Comparison of ENCODE assay signal across 12 cellular contexts in the genomic region with DNA sequence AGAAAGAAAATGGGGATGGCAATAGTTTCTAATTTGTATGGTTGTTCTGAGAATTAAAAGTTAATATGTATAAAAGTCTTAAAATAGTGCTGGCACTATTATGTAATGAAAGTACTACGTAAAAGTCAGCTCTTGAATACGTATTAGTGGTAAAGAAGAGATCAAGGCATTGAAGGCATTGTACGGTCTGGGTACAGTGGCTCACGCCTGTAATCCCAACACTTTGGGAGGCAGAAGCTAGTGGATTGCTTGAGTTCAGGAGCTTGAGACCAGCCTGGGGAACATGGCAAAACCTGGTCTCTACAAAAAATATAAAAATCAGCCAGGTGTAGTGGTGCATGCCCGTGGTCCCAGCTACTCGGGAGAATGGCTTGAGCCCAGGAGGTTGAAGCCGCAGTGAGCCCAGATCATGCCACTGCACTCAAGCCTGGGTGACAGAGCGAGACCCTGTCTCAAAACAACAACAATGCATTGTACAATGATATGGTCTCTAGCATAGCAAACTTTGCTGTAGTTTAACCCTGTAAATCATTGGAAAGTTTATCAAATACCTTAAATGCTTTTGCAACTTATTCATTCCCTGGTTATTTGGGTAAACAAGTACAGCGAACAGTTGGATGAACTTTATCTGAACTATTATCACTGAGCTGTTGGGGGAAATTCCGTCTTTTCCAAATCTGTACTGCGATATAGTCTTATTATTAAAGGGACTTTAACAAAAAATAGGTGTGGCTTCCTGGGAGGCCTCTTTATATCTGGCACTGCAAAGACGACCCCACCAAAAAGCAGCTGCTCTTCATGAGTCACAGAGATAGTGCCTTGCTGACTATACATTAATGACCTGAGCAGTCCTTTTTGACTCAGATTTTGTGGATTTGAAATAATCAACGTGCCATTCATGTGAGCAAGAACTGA.
DNase-seq lines count a peak whose midpoint lies in the region; ATAC-seq and TF ChIP-seq lines count a peak whose summit lies in the region.
"Had no signal": no experiment of that assay in that cellular context is flagged by ENCODE, and none has a peak within 500 bp of the region (broad histone marks: within the 10 kb centered on the region; RNA-seq: fewer than 3 reads in every experiment).

No MANE protein-coding gene starts in this region.

- H3K4me1 Mint-ChIP-seq in endodermal cell: peaks cover 10% of the 10 kb centered on the region

- no peak for TF ChIP-seq RAD21 in SK-N-SH (IDR thresholded peaks at IDR 0.05; ENCODE audit: low read length)

- H3K4me3 Mint-ChIP-seq in endodermal cell: no peak overlapping the region
- H3K4me3 Mint-ChIP-seq: brain had no signal

- no peaks in the 10 kb centered on the region for H3K27me3 Mint-ChIP-seq in endodermal cell (ENCODE audit: insufficient read depth)

- no peaks in the 10 kb centered on the region for H3K36me3 ChIP-seq in SK-N-SH (replicated peaks in 1 of 2; ENCODE audit: control insufficient read depth in 1 of 2, insufficient read depth in 2 of 2, low read length in 1 of 2)
- no peaks in the 10 kb centered on the region for H3K36me3 ChIP-seq in ovary
- H3K36me3 ChIP-seq in endodermal cell (ENCODE audit: control insufficient read depth, insufficient read depth, low read length): no peaks in the 10 kb centered on the region

- H3K9me3 Mint-ChIP-seq in endodermal cell: peaks cover 30% of the 10 kb centered on the region

- H3K27me3 ChIP-seq in SK-N-SH (ENCODE audit: insufficient read depth): no peaks in the 10 kb centered on the region
- no peaks in the 10 kb centered on the region for H3K27me3 ChIP-seq in ovary
- H3K27me3 ChIP-seq in endodermal cell (ENCODE audit: control insufficient read depth, insufficient read depth, low read length, poor library complexity, severe bottlenecking): no peaks in the 10 kb centered on the region

- no peaks in the 10 kb centered on the region for H3K79me2 ChIP-seq in SK-N-SH (ENCODE audit: insufficient read depth)

- 0 out of 2 replicates have a peak overlapping the region, but pooled peaks have one; percentile 24 for H3K4me2 ChIP-seq in SK-N-SH

- POLR2A ChIA-PET in SK-N-SH (lab: Yijun Ruan, JAX): no interaction called here

- TF ChIP-seq CTCF in SK-N-SH (IDR thresholded peaks at IDR 0.05) (no peak), fibroblast of the aortic adventitia (IDR thresholded peaks at IDR 0.05; ENCODE audit: insufficient read depth, low read length) (no peak), ovary (IDR thresholded peaks at IDR 0.05) (no peak), endodermal cell (conservative IDR thresholded peaks at IDR 0.05) (no peak)

- no peaks in the 10 kb centered on the region for H3K9me2 ChIP-seq in SK-N-SH

- no peaks in the 10 kb centered on the region for H3F3A ChIP-seq in SK-N-SH (replicated peaks; ENCODE audit: insufficient read depth)

- peaks cover 17% of the 10 kb centered on the region for H3K36me3 Mint-ChIP-seq in endodermal cell (ENCODE audit: low read depth)

- H3K27ac ChIP-seq in SK-N-SH (ENCODE audit: low read depth in 2 of 2, low read length in 1 of 2): no peak overlapping the region
- peak overlapping the region in 1 of 2 donors; percentile 12 for H3K27ac ChIP-seq in ovary
- no peak overlapping the region for H3K27ac ChIP-seq in endodermal cell (ENCODE audit: low read depth, low read length)

- H3K4me1 ChIP-seq in SK-N-SH (ENCODE audit: control insufficient read depth in 1 of 2, insufficient read depth in 2 of 2, low read depth in 1 of 2, low read length in 1 of 2) (peaks cover 0 to 10% of the 10 kb centered on the region in 2 experiments; a peak in 1 of 4 replicates), ovary (ENCODE audit: insufficient read depth) (peaks cover 10% of the 10 kb centered on the region), endodermal cell (ENCODE audit: control insufficient read depth, insufficient read depth, low read length) (no peaks in the 10 kb centered on the region)

- no peak for ATAC-seq in HG02798 (IDR thresholded peaks at IDR 0.05; ENCODE audit: poor library complexity, unreplicated experiment)

- no peak overlapping the region for H3K4me3 ChIP-seq in SK-N-SH (ENCODE audit: low read depth in 2 of 2, low read length in 1 of 2)
- no peak overlapping the region for H3K4me3 ChIP-seq in fibroblast of the aortic adventitia (ENCODE audit: low read depth, low read length)
- no peak overlapping the region for H3K4me3 ChIP-seq in ovary
- H3K4me3 ChIP-seq in endodermal cell (ENCODE audit: low read length): no peak overlapping the region

- no peaks in the 10 kb centered on the region for H4K20me1 ChIP-seq in SK-N-SH (ENCODE audit: insufficient read depth)

- CTCF ChIA-PET in SK-N-SH (lab: Yijun Ruan, JAX): no interaction called here

- 50% methylated on average over 12 of the region's 13 CpGs for WGBS in SK-N-SH (ENCODE audit: low lambda C conversion rate)
- WGBS in ovary, 3 donors: 34 to 37% (median 37%) methylated on average over 13 of the region's 13 CpGs
- 90 to 93% methylated on average over 13 of the region's 13 CpGs for WGBS in endodermal cell (ENCODE audit: insufficient coverage in 1 of 2, insufficient read length in 1 of 2), 2 experiments

- no peaks in the 10 kb centered on the region for H3K9me3 ChIP-seq in SK-N-SH
- no peaks in the 10 kb centered on the region for H3K9me3 ChIP-seq in ovary
- H3K9me3 ChIP-seq in endodermal cell (ENCODE audit: control insufficient read depth, low read length): peaks cover 18% of the 10 kb centered on the region

- no peak for TF ChIP-seq POLR2A in ovary (IDR thresholded peaks at IDR 0.05)

- intact Hi-C loops in ovary (cut with DNase I): no loop called here

- DNase-seq in ELR (ENCODE audit: low read depth) (peak; percentile 86), SK-N-SH (no peak), fibroblast of the aortic adventitia (ENCODE audit: low read depth) (peak; percentile 98), renal cortical epithelial cell (ENCODE audit: low read depth) (peak; percentile 99), NCI-H2227 treated with DMSO at 0.1 percent for 48 hours (lab: John Stamatoyannopoulos, UW) (no peak), ovary (no peak), endodermal cell (no peak)
- DNase-seq: activated CD8-positive, alpha-beta memory T cell treated with anti-CD3 and anti-CD28 coated beads for 24 hours; DMS79 treated with DMSO at 0.1 percent for 48 hours; SHP77 had no signal

- H3K9ac ChIP-seq in SK-N-SH (no peak overlapping the region), endodermal cell (ENCODE audit: extremely low read depth, low read length, poor library complexity, severe bottlenecking) (no peak overlapping the region)

- no peak overlapping the region for H2AFZ ChIP-seq in SK-N-SH (ENCODE audit: low read depth)

- 0 out of 4 replicates have a peak, but pooled peaks of 1 of the 2 experiments have one; percentile 14 for TF ChIP-seq EP300 in SK-N-SH (IDR thresholded peaks at IDR 0.05; ENCODE audit: borderline replicate concordance in 1 of 2, low read depth in 1 of 2, low read length in 1 of 2)
- no peak for TF ChIP-seq EP300 in ovary (IDR thresholded peaks at IDR 0.05)

- no peak overlapping the region for H3K27ac Mint-ChIP-seq in endodermal cell

TF ChIP-seq in SK-N-SH, 30 proteins besides CTCF, POLR2A, EP300 and RAD21:
- peak; percentile 69 for TF ChIP-seq RXRA (IDR thresholded peaks at IDR 0.05; ENCODE audit: borderline replicate concordance, low read depth)
- peak; percentile 28; the same call in 1 of the 2 replicates for TF ChIP-seq TCF12 (IDR thresholded peaks at IDR 0.05)
- 0 out of 2 replicates have a peak, but pooled peaks have one; percentile 17 for TF ChIP-seq JUND (IDR thresholded peaks at IDR 0.05)
- TF ChIP-seq, protein P1, sequence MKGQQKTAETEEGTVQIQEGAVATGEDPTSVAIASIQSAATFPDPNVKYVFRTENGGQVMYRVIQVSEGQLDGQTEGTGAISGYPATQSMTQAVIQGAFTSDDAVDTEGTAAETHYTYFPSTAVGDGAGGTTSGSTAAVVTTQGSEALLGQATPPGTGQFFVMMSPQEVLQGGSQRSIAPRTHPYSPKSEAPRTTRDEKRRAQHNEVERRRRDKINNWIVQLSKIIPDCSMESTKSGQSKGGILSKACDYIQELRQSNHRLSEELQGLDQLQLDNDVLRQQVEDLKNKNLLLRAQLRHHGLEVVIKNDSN (IDR thresholded peaks at IDR 0.05; ENCODE audit: borderline replicate concordance, low read depth): no peak

Comparison
In these comparisons a context has a peak if more than half of its experiments do, and no peak if none do; other contexts are left out.
1. DNase-seq: peak in ELR (single experiment), fibroblast of the aortic adventitia (single experiment) and renal cortical epithelial cell (single experiment); none in SK-N-SH (single experiment), NCI-H2227 treated with DMSO at 0.1 percent for 48 hours (single experiment), ovary (0 of 5) and endodermal cell (single experiment).